In genomic region chr6:16198061-16198705, GRCh38 we compare ENCODE assay signal across 25 cellular contexts.
"Had no signal": no experiment of that assay in that cellular context is flagged by ENCODE, and none has a peak within 500 bp of the region (broad histone marks: within the 10 kb centered on the region; RNA-seq: fewer than 3 reads in every experiment).

No MANE protein-coding gene starts in this region.

- H3K4me1 Mint-ChIP-seq: naive thymus-derived CD8-positive, alpha-beta T cell; stimulated activated effector memory CD8-positive, alpha-beta T cell treated with anti-CD3 and anti-CD28 coated beads, Interleukin-12 subunit alpha, Interleukin-12 subunit beta, amount 100 ng/mL, for 72 hours had no signal

- H3K27ac ChIP-seq: left lung, lower lobe of right lung, neutrophil, ovary, right atrium auricular region, sigmoid colon, spleen, suprapubic skin, tibial nerve, uterus had no signal

- FAIRE-seq: keratinocyte, small intestine had no signal

- H3K4me3 Mint-ChIP-seq: naive thymus-derived CD8-positive, alpha-beta T cell; nephron; neural crest cell; stimulated activated effector memory CD8-positive, alpha-beta T cell treated with anti-CD3 and anti-CD28 coated beads, Interleukin-12 subunit alpha, Interleukin-12 subunit beta, amount 100 ng/mL, for 72 hours; type B pancreatic cell had no signal

- DNase-seq: hippocampal formation; left colon; lower lobe of right lung; mammary epithelial cell; mesenchymal stem cell; naive thymus-derived CD8-positive, alpha-beta T cell; occipital lobe; ovary; sigmoid colon; small intestine; spleen; stimulated activated CD4-positive, alpha-beta T cell treated with anti-CD3 and anti-CD28 coated beads, Interleukin-4, amount 100 ng/mL, for 24 hours; stimulated activated naive CD4-positive, alpha-beta T cell treated with Interleukin-2 at 50 U/mL for 16 hours; uterus had no signal

- H3K9me3 Mint-ChIP-seq: naive thymus-derived CD8-positive, alpha-beta T cell; nephron; neural crest cell; stimulated activated effector memory CD8-positive, alpha-beta T cell treated with anti-CD3 and anti-CD28 coated beads, Interleukin-12 subunit alpha, Interleukin-12 subunit beta, amount 100 ng/mL, for 72 hours; type B pancreatic cell had no signal

- H3K4me1 ChIP-seq: right atrium auricular region had no signal

- H3K9me3 ChIP-seq: left lung, lower lobe of right lung, neutrophil, ovary, right atrium auricular region, sigmoid colon, spleen, suprapubic skin, tibial nerve, uterus had no signal

- ATAC-seq: left colon; left lung; naive thymus-derived CD8-positive, alpha-beta T cell; stimulated activated effector memory CD8-positive, alpha-beta T cell treated with anti-CD3 and anti-CD28 coated beads, Interleukin-12 subunit alpha, Interleukin-12 subunit beta, amount 100 ng/mL, for 72 hours had no signal

- H3K36me3 ChIP-seq: left lung, lower lobe of right lung, neutrophil, ovary, right atrium auricular region, sigmoid colon, spleen, suprapubic skin, tibial nerve, uterus had no signal

- H3K4me3 ChIP-seq: left lung, lower lobe of right lung, ovary, spleen, suprapubic skin, tibial nerve, uterus had no signal

- H3K27ac Mint-ChIP-seq: naive thymus-derived CD8-positive, alpha-beta T cell; progenitor cell of endocrine pancreas; stimulated activated effector memory CD8-positive, alpha-beta T cell treated with anti-CD3 and anti-CD28 coated beads, Interleukin-12 subunit alpha, Interleukin-12 subunit beta, amount 100 ng/mL, for 72 hours; type B pancreatic cell had no signal

- H3K27me3 ChIP-seq: left lung, neutrophil, ovary, right atrium auricular region, sigmoid colon, suprapubic skin, tibial nerve, uterus had no signal

- H3K36me3 Mint-ChIP-seq: stimulated activated effector memory CD8-positive, alpha-beta T cell treated with anti-CD3 and anti-CD28 coated beads, Interleukin-12 subunit alpha, Interleukin-12 subunit beta, amount 100 ng/mL, for 72 hours; type B pancreatic cell had no signal
